ENCODE assay signal across 8 cellular contexts in genomic region chr2:237662671-237663093, GRCh38. TPM values are rescaled to one million over a fixed set of nuclear protein-coding genes. Genes with fewer than 3 reads are reported as not detected.
A peak's percentile ranks its signal among the peaks of the same experiment; 100 is the strongest.
DNase-seq lines count a peak whose midpoint lies in the region; ATAC-seq, FAIRE-seq and TF ChIP-seq lines count a peak whose summit lies in the region.

No MANE protein-coding gene starts in this region.

- peak overlapping the region; percentile 65 for H3K4me2 ChIP-seq in keratinocyte (ENCODE audit: control insufficient read depth, extremely low read depth, insufficient read depth, low read depth, low read length)

- H3K9ac ChIP-seq in keratinocyte (ENCODE audit: control insufficient read depth, extremely low read depth, insufficient read depth, low read length) = no peak overlapping the region

- no peaks in the 10 kb centered on the region for H3K27me3 ChIP-seq in bronchial epithelial cell (ENCODE audit: control insufficient read depth, insufficient read depth, low read length)
- peaks cover 5% of the 10 kb centered on the region for H3K27me3 ChIP-seq in keratinocyte (ENCODE audit: control insufficient read depth, extremely low read depth, insufficient read depth, low read length)

- H3K9me1 ChIP-seq in keratinocyte (ENCODE audit: control insufficient read depth, extremely low read depth, insufficient read depth, low read length) = no peaks in the 10 kb centered on the region

- peak; percentile 97 for FAIRE-seq in bronchial epithelial cell (lab: Jason Lieb, UNC)
- peak; percentile 90 for FAIRE-seq in keratinocyte (lab: Jason Lieb, UNC)

- H4K20me1 ChIP-seq in keratinocyte (ENCODE audit: control insufficient read depth, extremely low read depth, insufficient read depth, low read length) = no peaks in the 10 kb centered on the region

- H2AFZ ChIP-seq in keratinocyte (ENCODE audit: control insufficient read depth, low read length) = no peak overlapping the region

- no peaks in the 10 kb centered on the region for H3K9me3 ChIP-seq in keratinocyte (ENCODE audit: control insufficient read depth, low read depth, low read length)

- no peaks in the 10 kb centered on the region for H3K79me2 ChIP-seq in keratinocyte (ENCODE audit: control insufficient read depth, insufficient read depth, low read length)

- no peak for ATAC-seq in HG03095 (IDR thresholded peaks at IDR 0.05; ENCODE audit: unreplicated experiment)

- dilution Hi-C loops in keratinocyte (cut with MboI; ENCODE audit: extremely low pct_ligation_motif_present, low sequenced_read_pairs) = no loop called here

- TF ChIP-seq CTCF in bronchial epithelial cell (IDR thresholded peaks at IDR 0.05; ENCODE audit: insufficient read depth, low read length, severe bottlenecking) (no peak), keratinocyte (optimal IDR thresholded peaks at IDR 0.05 in 1 of 3, IDR thresholded peaks at IDR 0.05 in 1 of 3, conservative IDR thresholded peaks at IDR 0.05 in 1 of 3; ENCODE audit: extremely low read depth in 1 of 3, insufficient read depth in 2 of 3, low read length in 3 of 3) (no peak)

- peaks cover 15% of the 10 kb centered on the region for H3K4me1 ChIP-seq in keratinocyte (ENCODE audit: control insufficient read depth, extremely low read depth, insufficient read depth, low read length)

- H3K36me3 ChIP-seq in bronchial epithelial cell (ENCODE audit: control insufficient read depth, insufficient read depth, low read length) (no peaks in the 10 kb centered on the region), keratinocyte (ENCODE audit: control insufficient read depth in 2 of 2, extremely low read depth in 1 of 2, insufficient read depth in 2 of 2, low read length in 2 of 2) (no peaks in the 10 kb centered on the region)

- H3K27ac ChIP-seq in keratinocyte (ENCODE audit: control insufficient read depth, insufficient read depth, low read length) = no peak overlapping the region

- DNase-seq in ELR (ENCODE audit: low read depth) (peak; percentile 87), NCI-H1436 treated with DMSO at 0.1 percent for 48 hours (lab: John Stamatoyannopoulos, UW) (peak; percentile 93), SKM-1 (lab: John Stamatoyannopoulos, UW; ENCODE audit: unreplicated experiment) (peak; percentile 74), bronchial epithelial cell (ENCODE audit: low read depth) (peak; percentile 95), keratinocyte (ENCODE audit: low read depth, low spot score) (peak; percentile 78)
- peak; percentile 55 for DNase-seq in stimulated activated CD4-positive, alpha-beta T cell treated with anti-CD3 and anti-CD28 coated beads, Interleukin-1b, Interleukin-23, amount 100 ng/mL, for 48 hours
- no peak for DNase-seq in NK-92 treated with Interleukin-12 subunit alpha and Interleukin-12 subunit beta, amount 100 ng/mL, for 24 hours (lab: John Stamatoyannopoulos, UW)

- no peak overlapping the region for H3K4me3 ChIP-seq in bronchial epithelial cell (ENCODE audit: low read depth, low read length)
- H3K4me3 ChIP-seq in keratinocyte (ENCODE audit: control insufficient read depth in 2 of 3, extremely low read depth in 1 of 3, insufficient read depth in 2 of 3, low read depth in 1 of 3, low read length in 3 of 3) = no peak overlapping the region

RNA-seq across cellular contexts. Expression of gene LRRFIP1, which starts 35.3 kb away (rescaled TPM):
- total RNA-seq in bronchial epithelial cell = 115 and 183 TPM in 2 replicates
- 69.7 to 115 TPM (median 112 TPM) in 3 replicates for polyA plus RNA-seq in keratinocyte
- 305 TPM for polyA plus RNA-seq in keratinocyte (2011; ENCODE audit: low read depth)
- 67.2 and 85.7 TPM in 2 replicates for polyA plus RNA-seq in keratinocyte (2011; cell fraction: cytosol; rRNA removed)
- 110 and 143 TPM in 2 replicates for polyA plus RNA-seq in keratinocyte (2011; cell fraction: nucleus; rRNA removed)
- 74.2 and 112 TPM in 2 replicates for polyA plus RNA-seq in keratinocyte (2012; ENCODE audit: low replicate concordance)
- polyA minus RNA-seq in keratinocyte = 31.8 to 118 TPM (median 45.0 TPM) in 3 replicates
- 40.3 TPM for polyA minus RNA-seq in keratinocyte (2011; cell fraction: cytosol; rRNA and poly(A)+ RNA removed)
- polyA minus RNA-seq in keratinocyte (2011; cell fraction: nucleus; rRNA and poly(A)+ RNA removed) = 62.3 and 149 TPM in 2 replicates
